21 cellular contexts compared by ENCODE assay signal in the genomic region with DNA sequence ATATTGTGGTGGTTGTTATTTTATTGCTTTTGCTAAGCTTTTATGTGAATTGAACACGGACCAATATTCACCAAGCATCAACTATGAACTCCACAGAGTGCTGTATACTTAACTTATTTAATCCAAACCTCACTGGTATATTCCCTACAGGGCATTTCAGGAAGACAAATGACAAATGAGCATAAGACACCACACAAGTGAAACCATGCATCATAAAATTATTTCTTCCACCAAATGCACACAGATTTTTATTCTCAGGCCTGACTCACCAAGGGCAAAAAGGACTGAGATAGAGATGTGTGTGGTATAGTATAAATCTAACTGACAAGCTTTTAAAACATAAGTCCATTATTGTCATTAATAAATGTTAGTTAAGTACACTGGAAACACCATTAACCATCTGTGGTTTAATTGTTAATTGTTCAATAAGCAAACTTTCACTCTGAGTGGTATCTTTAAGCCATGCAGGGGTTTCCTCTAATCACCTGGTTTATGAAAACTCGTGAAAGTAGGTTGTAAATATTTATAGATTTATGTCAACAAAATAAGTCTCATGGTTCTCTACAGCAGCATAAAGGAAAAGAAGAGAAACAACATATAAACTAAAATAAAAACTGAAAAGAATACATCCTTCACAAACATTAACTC.
DNase-seq lines count a peak whose midpoint lies in the region; ATAC-seq, FAIRE-seq and TF ChIP-seq lines count a peak whose summit lies in the region.
"Had no signal": no experiment of that assay in that cellular context is flagged by ENCODE, and none has a peak within 500 bp of the region (broad histone marks: within the 10 kb centered on the region; RNA-seq: fewer than 3 reads in every experiment).

No MANE protein-coding gene starts in this region.

- no peaks in the 10 kb centered on the region for H3K36me3 ChIP-seq in PC-3 (ENCODE audit: low read depth, low read length)
- H3K36me3 ChIP-seq: esophagus muscularis mucosa, left lung, upper lobe of right lung had no signal

- intact Hi-C loops in PC-3 (cut with micrococcal nuclease), result no loop called here

- H3F3A ChIP-seq in PC-3 (ENCODE audit: low read length, unreplicated experiment), result no peaks in the 10 kb centered on the region

- no peaks in the 10 kb centered on the region for H3K9me2 ChIP-seq in PC-3 (replicated peaks; ENCODE audit: low read length)

- CTCF ChIA-PET in PC-3 (lab: Charles Lee), result no interaction called here

- H3K4me3 ChIP-seq in PC-3 (ENCODE audit: low read length), result no peak overlapping the region
- H3K4me3 ChIP-seq: esophagus muscularis mucosa, left lung, upper lobe of right lung had no signal

- TF ChIP-seq CTCF in D721Med (IDR thresholded peaks at IDR 0.05; ENCODE audit: insufficient read depth, missing control alignments) (no peak), PC-3 (conservative IDR thresholded peaks at IDR 0.05; ENCODE audit: low read depth, low read length) (no peak)

- H3K4me1 ChIP-seq in PC-3 (ENCODE audit: insufficient read depth, low read length), result peaks cover 4% of the 10 kb centered on the region; the same call in 1 of the 2 replicates
- H3K4me1 ChIP-seq: esophagus muscularis mucosa, left lung, upper lobe of right lung had no signal

- H3K9me3 ChIP-seq in PC-3 (ENCODE audit: low read length), result no peaks in the 10 kb centered on the region
- H3K9me3 ChIP-seq: esophagus muscularis mucosa, upper lobe of right lung had no signal

- H2AFZ ChIP-seq in PC-3 (ENCODE audit: low read length), result no peak overlapping the region

- POLR2A ChIA-PET in PC-3 (lab: Charles Lee; ENCODE audit: unreplicated experiment), result no interaction called here

- no peak overlapping the region for H3K9ac ChIP-seq in PC-3 (ENCODE audit: low read length)

- no TSS peak for BruUV-seq in PC-3 (replicated peaks; lab: Mats Ljungman, UMichigan)

- DNase-seq in D721Med (ENCODE audit: insufficient read length, low spot score) (no peak), GM19239 (ENCODE audit: insufficient read length, low spot score) (no peak), PC-3 (no peak), iris pigment epithelial cell (ENCODE audit: low read depth) (peak; percentile 24), NCI-H2227 treated with DMSO at 0.1 percent for 48 hours (lab: John Stamatoyannopoulos, UW) (no peak), NAMALWA (ENCODE audit: low spot score) (no peak), 8988T (no peak)
- DNase-seq: activated CD4-positive, alpha-beta T cell treated with anti-CD3 and anti-CD28 coated beads for 1 hour; activated gamma-delta T cell treated with Interleukin-2 at 50 U/mL for 16 hours; anterior cingulate cortex; cerebellar nuclear complex; DMS79; Kasumi-1; left lung; NCI-H1092 treated with DMSO at 0.1 percent for 48 hours; NCI-H526 treated with DMSO at 0.1 percent for 48 hours; SHP77; upper lobe of right lung had no signal

- ATAC-seq in PC-3, result no peak
- ATAC-seq: HCT116, left lung, upper lobe of right lung had no signal

- FAIRE-seq in D721Med (lab: Jason Lieb, UNC) (peak; percentile 25), GM19239 (lab: Jason Lieb, UNC) (peak; percentile 51)
- FAIRE-seq: GM12892 had no signal

- H3K79me2 ChIP-seq in PC-3 (ENCODE audit: low read length), result no peaks in the 10 kb centered on the region

- 0 out of 2 replicates have a peak, but pooled peaks cover 5% of the 10 kb centered on the region for H3K27me3 ChIP-seq in PC-3 (ENCODE audit: low read length)
- H3K27me3 ChIP-seq: esophagus muscularis mucosa, left lung, upper lobe of right lung had no signal

- H3K4me2 ChIP-seq in PC-3 (ENCODE audit: low read length), result no peak overlapping the region

- peak overlapping the region; percentile 54 for H3K27ac ChIP-seq in PC-3 (ENCODE audit: low read length)
- H3K27ac ChIP-seq: esophagus muscularis mucosa, left lung, upper lobe of right lung had no signal

- H4K20me1 ChIP-seq in PC-3 (ENCODE audit: low read length), result no peaks in the 10 kb centered on the region
